Comparison of ENCODE assay signal across 9 cellular contexts in the genomic region with DNA sequence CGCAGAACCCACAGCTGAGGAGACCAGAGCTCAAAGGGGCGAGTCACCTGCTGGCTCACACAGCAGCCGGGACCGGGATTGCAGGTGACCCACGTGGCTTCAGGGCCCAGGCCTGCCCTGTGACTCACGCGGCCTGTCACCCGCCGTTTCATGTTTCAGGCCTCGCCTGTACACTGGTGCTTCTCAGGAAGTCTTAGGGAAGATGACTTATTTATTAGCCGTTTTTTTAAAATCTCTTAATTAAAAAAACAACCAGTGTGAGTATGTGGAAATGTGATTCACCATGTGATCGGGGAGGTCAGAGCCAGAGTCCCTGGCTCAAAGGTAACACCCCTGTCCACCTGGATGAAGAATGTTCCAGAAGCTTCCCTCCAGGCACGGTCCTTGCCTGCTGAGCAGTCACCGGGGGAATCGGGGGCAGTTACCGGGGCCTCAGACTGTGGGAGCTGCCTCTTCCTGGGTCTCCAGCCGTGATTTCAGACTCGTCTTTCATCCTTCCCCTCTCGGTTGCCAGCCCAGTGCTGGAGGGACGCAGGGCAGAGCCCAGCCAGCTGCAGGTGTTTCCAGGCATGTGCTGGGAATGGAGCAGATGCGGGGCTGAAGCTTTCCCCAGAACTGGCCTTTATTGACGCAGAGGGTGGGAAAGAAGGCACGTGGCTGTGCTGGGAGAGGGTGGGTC. TPM values are rescaled to one million over a fixed set of nuclear protein-coding genes. Genes with fewer than 3 reads are reported as not detected.
DNase-seq lines count a peak whose midpoint lies in the region; ATAC-seq and TF ChIP-seq lines count a peak whose summit lies in the region.
"Had no signal": no experiment of that assay in that cellular context is flagged by ENCODE, and none has a peak within 500 bp of the region (broad histone marks: within the 10 kb centered on the region; RNA-seq: fewer than 3 reads in every experiment).

No MANE protein-coding gene starts in this region.

- intact Hi-C loops in heart left ventricle (cut with DNase I) (loop anchor here in 4 of 10 donors (2.0 to 10.0 kb wide), 5 partner anchors 42 to 221 kb away; no protein-coding TSS in a partner anchor), cardiac septum (cut with DNase I) (loop anchor here (5.0 kb wide), 1 partner anchor 47 kb away; no protein-coding TSS in a partner anchor)

- ATAC-seq in heart left ventricle (peak; percentile 30 to 85 (median 54)), GM21737 (IDR thresholded peaks at IDR 0.05; ENCODE audit: unreplicated experiment) (no peak), HG03108 (IDR thresholded peaks at IDR 0.05; ENCODE audit: unreplicated experiment) (no peak), GM19397 (IDR thresholded peaks at IDR 0.05; ENCODE audit: unreplicated experiment) (no peak)

- peak overlapping the region in 11 of 12 donors; percentile 13 to 81 (median 74) for H3K27ac ChIP-seq in heart left ventricle
- H3K27ac ChIP-seq: thoracic aorta had no signal

- TF ChIP-seq CTCF in heart left ventricle (IDR thresholded peaks at IDR 0.05): no peak

- no peak for TF ChIP-seq POLR2A in heart left ventricle (IDR thresholded peaks at IDR 0.05)

- H3K9me3 ChIP-seq in heart left ventricle: no peaks in the 10 kb centered on the region
- H3K9me3 ChIP-seq: thoracic aorta had no signal

- no peaks in the 10 kb centered on the region for H3K27me3 ChIP-seq in heart left ventricle

- H3K4me1 ChIP-seq in heart left ventricle: peaks cover 3 to 96% (median 47%) of the 10 kb centered on the region in 12 donors

- H3K4me3 ChIP-seq in heart left ventricle: no peak overlapping the region
- H3K4me3 ChIP-seq: thoracic aorta had no signal

- DNase-seq in heart left ventricle (peak in 1 of 5 donors; percentile 24), cardiac septum (ENCODE audit: low spot score) (no peak), hepatic stellate cell (ENCODE audit: low spot score) (peak; percentile 60)
- peak; percentile 26 for DNase-seq in activated T-helper 9 cell treated with anti-CD3 and anti-CD28 coated beads, Interleukin-2, amount 50 U/mL, for 16 hours (ENCODE audit: low read depth)
- DNase-seq in stimulated activated CD4-positive, alpha-beta T cell treated with anti-CD3 and anti-CD28 coated beads, Interleukin-15, amount 100 ng/mL, for 24 hours: peak; percentile 71

- no peaks in the 10 kb centered on the region for H3K36me3 ChIP-seq in heart left ventricle
- H3K36me3 ChIP-seq: thoracic aorta had no signal

- WGBS in heart left ventricle, 4 donors: 64 to 76% (median 75%) methylated on average over 19 to 23 of the region's 23 CpGs

RNA-seq across cellular contexts. Expression of a gene that starts 49.3 kb away (rescaled TPM):
- total RNA-seq in heart left ventricle (10 to 100 TPM in 6 of 9 donors, 1 to 10 TPM in 3; 7.6 to 48.8 (median 16.3) TPM), cardiac septum (19.8 TPM)
- 1 to 10 TPM; 4.1 to 9.2 TPM for polyA plus RNA-seq in heart left ventricle

Comparison
In these comparisons a context has a peak if more than half of its experiments do, and no peak if none do; other contexts are left out.
1. ATAC-seq: peak in heart left ventricle (4 of 4); none in GM21737 (single experiment), HG03108 (single experiment) and GM19397 (single experiment).